In genomic region chr15:67127334-67127664, GRCh38 we compare ENCODE assay signal across 9 cellular contexts.
DNase-seq lines count a peak whose midpoint lies in the region; ATAC-seq and TF ChIP-seq lines count a peak whose summit lies in the region.
"Had no signal": no experiment of that assay in that cellular context is flagged by ENCODE, and none has a peak within 500 bp of the region (broad histone marks: within the 10 kb centered on the region; RNA-seq: fewer than 3 reads in every experiment).

No MANE protein-coding gene starts in this region.

- peaks cover 22% of the 10 kb centered on the region for H3K36me3 Mint-ChIP-seq in activated CD4-positive, alpha-beta T cell treated with anti-CD3 and anti-CD28 coated beads for 36 hours (ENCODE audit: low read depth)
- H3K36me3 Mint-ChIP-seq in stimulated activated naive B cell treated with anti-CD40 and anti-IgM and Interleukin-4, amounts not matched to agents 10 μg/mL and 1 μg/mL and 100 μg/mL, for 72 hours, result peaks cover 15 to 25% of the 10 kb centered on the region in 2 donors

- TF ChIP-seq CTCF in WI38 (IDR thresholded peaks at IDR 0.05; ENCODE audit: low read depth, low read length) (no peak), GM10248 (IDR thresholded peaks at IDR 0.05; ENCODE audit: control extremely low read depth, extremely low read depth, low read depth, missing control alignments) (no peak)

- no peak for DNase-seq in activated CD4-positive, alpha-beta T cell treated with anti-CD3 and anti-CD28 coated beads for 36 hours
- no peak for DNase-seq in activated CD4-positive, alpha-beta T cell treated with anti-CD3 and anti-CD28 coated beads, Interleukin-2, amount 50 U/mL, for 4 hours
- DNase-seq in islet precursor cell (peak; percentile 60), GM10248 (ENCODE audit: extremely low spot score) (no peak)
- DNase-seq in stimulated activated naive B cell treated with anti-CD40 and anti-IgM and Interleukin-4, amounts not matched to agents 10 μg/mL and 1 μg/mL and 100 μg/mL, for 72 hours, result no peak
- DNase-seq: cerebellar nuclear complex had no signal

- H3K27me3 Mint-ChIP-seq in activated CD4-positive, alpha-beta T cell treated with anti-CD3 and anti-CD28 coated beads for 36 hours, result no peaks in the 10 kb centered on the region
- no peaks in the 10 kb centered on the region for H3K27me3 Mint-ChIP-seq in stimulated activated naive B cell treated with anti-CD40 and anti-IgM and Interleukin-4, amounts not matched to agents 10 μg/mL and 1 μg/mL and 100 μg/mL, for 72 hours

- H3K9me3 Mint-ChIP-seq in activated CD4-positive, alpha-beta T cell treated with anti-CD3 and anti-CD28 coated beads for 36 hours (ENCODE audit: low read depth), result no peaks in the 10 kb centered on the region
- H3K9me3 Mint-ChIP-seq in stimulated activated naive B cell treated with anti-CD40 and anti-IgM and Interleukin-4, amounts not matched to agents 10 μg/mL and 1 μg/mL and 100 μg/mL, for 72 hours, result no peaks in the 10 kb centered on the region

- ATAC-seq in activated CD4-positive, alpha-beta T cell treated with anti-CD3 and anti-CD28 coated beads for 36 hours, result no peak
- ATAC-seq in stimulated activated naive B cell treated with anti-CD40 and anti-IgM and Interleukin-4, amounts not matched to agents 10 μg/mL and 1 μg/mL and 100 μg/mL, for 72 hours (replicated peaks), result no peak
- ATAC-seq in HG03139 (IDR thresholded peaks at IDR 0.05; ENCODE audit: unreplicated experiment) (no peak), HG03469 (IDR thresholded peaks at IDR 0.05; ENCODE audit: unreplicated experiment) (no peak)

- CTCF ChIA-PET in activated CD4-positive, alpha-beta T cell treated with anti-CD3 and anti-CD28 coated beads for 36 hours (lab: Charles Lee), result interaction anchor here (1.2 to 1.5 kb wide), 2 partner anchors 9 to 14 kb away, joined by 3 to 4 read pairs; no protein-coding TSS in a partner anchor
- CTCF ChIA-PET in GM10248 (lab: Yijun Ruan, JAX), result interaction anchor here (1.1 to 1.7 kb wide), 3 partner anchors 10 to 22 kb away, joined by 3 to 7 read pairs (median 4); no protein-coding TSS in a partner anchor

- no peak overlapping the region for H3K4me3 Mint-ChIP-seq in activated CD4-positive, alpha-beta T cell treated with anti-CD3 and anti-CD28 coated beads for 36 hours
- H3K4me3 Mint-ChIP-seq in stimulated activated naive B cell treated with anti-CD40 and anti-IgM and Interleukin-4, amounts not matched to agents 10 μg/mL and 1 μg/mL and 100 μg/mL, for 72 hours, result no peak overlapping the region

- H3K4me1 Mint-ChIP-seq in activated CD4-positive, alpha-beta T cell treated with anti-CD3 and anti-CD28 coated beads for 36 hours, result peaks cover 71% of the 10 kb centered on the region
- H3K4me1 Mint-ChIP-seq in stimulated activated naive B cell treated with anti-CD40 and anti-IgM and Interleukin-4, amounts not matched to agents 10 μg/mL and 1 μg/mL and 100 μg/mL, for 72 hours, result peaks cover 60 to 85% of the 10 kb centered on the region in 2 donors

- intact Hi-C loops in activated CD4-positive, alpha-beta T cell treated with anti-CD3 and anti-CD28 coated beads for 36 hours (cut with DNase I, micrococcal nuclease), result loop anchor here in 1 of 2 experiments (1.0 kb wide), 1 partner anchor 12 kb away; no protein-coding TSS in a partner anchor

- H3K4me3 ChIP-seq in WI38 (ENCODE audit: low read depth, low read length), result peak overlapping the region; percentile 57; the same call in 1 of the 2 replicates

- POLR2A ChIA-PET in activated CD4-positive, alpha-beta T cell treated with anti-CD3 and anti-CD28 coated beads for 36 hours (lab: Charles Lee), result interaction anchor here (1.0 kb wide), 1 partner anchor 26 kb away, joined by 4 read pairs; no protein-coding TSS in a partner anchor
- POLR2A ChIA-PET in GM10248 (lab: Yijun Ruan, JAX), result no interaction called here

- H3K27ac Mint-ChIP-seq in activated CD4-positive, alpha-beta T cell treated with anti-CD3 and anti-CD28 coated beads for 36 hours, result peak overlapping the region; percentile 44
- H3K27ac Mint-ChIP-seq in stimulated activated naive B cell treated with anti-CD40 and anti-IgM and Interleukin-4, amounts not matched to agents 10 μg/mL and 1 μg/mL and 100 μg/mL, for 72 hours, result peak overlapping the region; percentile 57
